In genomic region chr12:47896633-47897032, GRCh38 we compare ENCODE assay signal across 12 cellular contexts. TPM values are rescaled to one million over a fixed set of nuclear protein-coding genes. Genes with fewer than 3 reads are reported as not detected.
DNase-seq lines count a peak whose midpoint lies in the region; ATAC-seq, FAIRE-seq and TF ChIP-seq lines count a peak whose summit lies in the region.
"Had no signal": no experiment of that assay in that cellular context is flagged by ENCODE, and none has a peak within 500 bp of the region (broad histone marks: within the 10 kb centered on the region; RNA-seq: fewer than 3 reads in every experiment).

No MANE protein-coding gene starts in this region.

- H3K4me2 ChIP-seq in BLaER1, result peak overlapping the region; percentile 92

- CTCF ChIA-PET in activated CD4-positive, alpha-beta memory T cell treated with anti-CD3 and anti-CD28 coated beads, Interleukin-2, amount 10 ng/mL, durations not matched to agents 7 days and 5 days (lab: Charles Lee), result interaction anchor here (1.0 kb wide), 1 partner anchor 8 kb away, joined by 3 read pairs; the partner anchor contains the start of gene VDR

- H4K20me1 ChIP-seq in BLaER1, result no peaks in the 10 kb centered on the region

- H3K27me3 ChIP-seq in BLaER1 (no peaks in the 10 kb centered on the region), RWPE2 (ENCODE audit: insufficient read depth, poor library complexity, severe bottlenecking) (no peaks in the 10 kb centered on the region)

- no peak overlapping the region for H3K9ac ChIP-seq in BLaER1

- peak; percentile 63 for DNase-seq in H54 (ENCODE audit: insufficient read length, low spot score)
- peak; percentile 86 for DNase-seq in RWPE2 (ENCODE audit: low spot score)
- DNase-seq in iPS-NIHi11 (ENCODE audit: low spot score), result peak; percentile 40
- DNase-seq in activated CD4-positive, alpha-beta memory T cell treated with anti-CD3 and anti-CD28 coated beads, Interleukin-2, amount 10 ng/mL, durations not matched to agents 7 days and 5 days, result no peak
- no peak for DNase-seq in HUDEP-2 (lab: John Stamatoyannopoulos, UW; ENCODE audit: unreplicated experiment in 76 of 76)
- DNase-seq in mesothelial cell of epicardium (ENCODE audit: low spot score in 2 of 2, unreplicated experiment in 2 of 2), result no peak
- DNase-seq: activated CD4-positive, alpha-beta T cell treated with anti-CD3 and anti-CD28 coated beads, Interleukin-2, amount 50 U/mL, for 48 hours; activated naive CD4-positive, alpha-beta T cell treated with anti-CD3 and anti-CD28 coated beads, Interleukin-2, amount 50 U/mL, for 16 hours; NK-92 treated with Interleukin-12 subunit alpha and Interleukin-12 subunit beta, amount 100 ng/mL, for 24 hours; right cardiac atrium had no signal

- H3K36me3 ChIP-seq in BLaER1 (no peaks in the 10 kb centered on the region), RWPE2 (ENCODE audit: low read depth) (peaks cover 20% of the 10 kb centered on the region; the same call in 1 of the 2 replicates)

- H3K9me3 ChIP-seq in BLaER1 (no peaks in the 10 kb centered on the region), RWPE2 (ENCODE audit: severe bottlenecking) (no peaks in the 10 kb centered on the region)

- no peak overlapping the region for H3K4me3 ChIP-seq in BLaER1
- no peak overlapping the region for H3K4me3 ChIP-seq in RWPE2 (ENCODE audit: severe bottlenecking)

- no peak for TF ChIP-seq POLR2A in H54 (IDR thresholded peaks at IDR 0.05; ENCODE audit: low read depth, low read length)

- H3K9me3 Mint-ChIP-seq in activated CD4-positive, alpha-beta memory T cell treated with anti-CD3 and anti-CD28 coated beads, Interleukin-2, amount 10 ng/mL, durations not matched to agents 7 days and 5 days, result no peaks in the 10 kb centered on the region
- H3K9me3 Mint-ChIP-seq in mesothelial cell of epicardium, result no peaks in the 10 kb centered on the region

- FAIRE-seq in H54 (lab: Jason Lieb, UNC), result peak; percentile 87

- no peak overlapping the region for H3K27ac Mint-ChIP-seq in activated CD4-positive, alpha-beta memory T cell treated with anti-CD3 and anti-CD28 coated beads, Interleukin-2, amount 10 ng/mL, durations not matched to agents 7 days and 5 days
- no peak overlapping the region for H3K27ac Mint-ChIP-seq in mesothelial cell of epicardium

- POLR2A ChIA-PET in activated CD4-positive, alpha-beta memory T cell treated with anti-CD3 and anti-CD28 coated beads, Interleukin-2, amount 10 ng/mL, durations not matched to agents 7 days and 5 days (lab: Charles Lee), result interaction anchor here (1.0 to 10.2 kb wide), 2 partner anchors 10 to 29 kb away, joined by 3 to 205 read pairs; no protein-coding TSS in a partner anchor

- no peaks in the 10 kb centered on the region for H3K27me3 Mint-ChIP-seq in activated CD4-positive, alpha-beta memory T cell treated with anti-CD3 and anti-CD28 coated beads, Interleukin-2, amount 10 ng/mL, durations not matched to agents 7 days and 5 days
- H3K27me3 Mint-ChIP-seq in mesothelial cell of epicardium (ENCODE audit: low read depth), result peaks cover 13% of the 10 kb centered on the region

- peaks cover 91% of the 10 kb centered on the region for H3K36me3 Mint-ChIP-seq in activated CD4-positive, alpha-beta memory T cell treated with anti-CD3 and anti-CD28 coated beads, Interleukin-2, amount 10 ng/mL, durations not matched to agents 7 days and 5 days (ENCODE audit: low read depth)
- no peaks in the 10 kb centered on the region for H3K36me3 Mint-ChIP-seq in mesothelial cell of epicardium

- H3K4me1 Mint-ChIP-seq in activated CD4-positive, alpha-beta memory T cell treated with anti-CD3 and anti-CD28 coated beads, Interleukin-2, amount 10 ng/mL, durations not matched to agents 7 days and 5 days, result peaks cover 96% of the 10 kb centered on the region
- H3K4me1 Mint-ChIP-seq in mesothelial cell of epicardium, result peaks cover 2% of the 10 kb centered on the region

- H3K27ac ChIP-seq in BLaER1 (peak overlapping the region; percentile 16; the same call in 1 of the 2 replicates), RWPE2 (ENCODE audit: poor library complexity, severe bottlenecking) (peak overlapping the region; percentile 57)

- TF ChIP-seq CTCF in RWPE2 (IDR thresholded peaks at IDR 0.05; ENCODE audit: poor library complexity, severe bottlenecking) (no peak), mesothelial cell of epicardium (IDR thresholded peaks at IDR 0.05; ENCODE audit: unreplicated experiment) (no peak)

- H3K4me1 ChIP-seq in BLaER1 (peaks cover 84% of the 10 kb centered on the region), RWPE2 (ENCODE audit: insufficient read depth, poor library complexity, severe bottlenecking) (peaks cover 23% of the 10 kb centered on the region)

- peak; percentile 82 for ATAC-seq in RWPE2 (ENCODE audit: low read depth)
- ATAC-seq in HG03565 (IDR thresholded peaks at IDR 0.05; ENCODE audit: unreplicated experiment), result no peak
- ATAC-seq: right cardiac atrium had no signal

- H3K4me3 Mint-ChIP-seq in activated CD4-positive, alpha-beta memory T cell treated with anti-CD3 and anti-CD28 coated beads, Interleukin-2, amount 10 ng/mL, durations not matched to agents 7 days and 5 days, result no peak overlapping the region
- no peak overlapping the region for H3K4me3 Mint-ChIP-seq in mesothelial cell of epicardium

RNA-seq across cellular contexts. Expression of gene VDR, which starts 8.2 kb away (rescaled TPM):
- total RNA-seq in activated CD4-positive, alpha-beta memory T cell treated with anti-CD3 and anti-CD28 coated beads, Interleukin-2, amount 10 ng/mL, durations not matched to agents 7 days and 5 days, result 10 to 100 TPM; 62.9 to 65.5 TPM
- 0.36 to 0.54 TPM (median 0.51 TPM) in 3 replicates for total RNA-seq in mesothelial cell of epicardium

Comparison
In these comparisons a context has a peak if more than half of its experiments do, and no peak if none do; other contexts are left out.
1. DNase-seq: peak in H54 (single experiment), RWPE2 (single experiment) and iPS-NIHi11 (single experiment); none in activated CD4-positive, alpha-beta memory T cell treated with anti-CD3 and anti-CD28 coated beads, Interleukin-2, amount 10 ng/mL, durations not matched to agents 7 days and 5 days (single experiment), HUDEP-2 (0 of 76) and mesothelial cell of epicardium (0 of 2).
2. RNA of gene VDR, which starts 8.2 kb away (total RNA-seq): 62.9 to 65.5 TPM in activated CD4-positive, alpha-beta memory T cell treated with anti-CD3 and anti-CD28 coated beads, Interleukin-2, amount 10 ng/mL, durations not matched to agents 7 days and 5 days; 0.36 to 0.54 TPM in mesothelial cell of epicardium; every median in the first group is over 10 times any median in the second.